ENCODE assay signal across 8 cellular contexts in genomic region chr14:88384653-88385205, GRCh38. TPM values are rescaled to one million over a fixed set of nuclear protein-coding genes. Genes with fewer than 3 reads are reported as not detected.
A peak's percentile ranks its signal among the peaks of the same experiment; 100 is the strongest.
DNase-seq lines count a peak whose midpoint lies in the region; ATAC-seq and TF ChIP-seq lines count a peak whose summit lies in the region.

No MANE protein-coding gene starts in this region.

- no peaks in the 10 kb centered on the region; the same call in 1 of the 2 replicates for H3K9me3 ChIP-seq in AG04450 (ENCODE audit: control insufficient read depth, insufficient read depth, low read length)
- no peaks in the 10 kb centered on the region for H3K9me3 ChIP-seq in thoracic aorta

- DNase-seq in AG04450 (ENCODE audit: low read depth, low spot score) (no peak), astrocyte of the cerebellum (ENCODE audit: low read depth) (no peak), left kidney (ENCODE audit: low read depth, low spot score) (peak; percentile 29), thoracic aorta (ENCODE audit: low spot score) (no peak), NCI-H2029 treated with DMSO at 0.1 percent for 48 hours (lab: John Stamatoyannopoulos, UW) (no peak), omental fat pad (ENCODE audit: low spot score) (no peak)
- DNase-seq in activated effector memory CD4-positive, alpha-beta T cell treated with anti-CD3 and anti-CD28 coated beads, Interleukin-2, amount 50 U/mL, for 16 hours: no peak

- in situ Hi-C loops in astrocyte of the cerebellum (cut with HindIII; ENCODE audit: low sequenced_read_pairs): no loop called here

- no peak overlapping the region for H3K27ac ChIP-seq in AG04450 (ENCODE audit: low read depth, low read length)
- peak overlapping the region; percentile 51 to 66 for H3K27ac ChIP-seq in thoracic aorta

- peaks cover 0 to 18% of the 10 kb centered on the region in 2 donors for H3K4me1 ChIP-seq in thoracic aorta (ENCODE audit: control insufficient read depth in 1 of 2, low read depth in 2 of 2)

- TF ChIP-seq CTCF in AG04450 (IDR thresholded peaks at IDR 0.05; ENCODE audit: low read depth, low read length) (no peak), astrocyte of the cerebellum (IDR thresholded peaks at IDR 0.05; ENCODE audit: low read depth, low read length, missing control alignments) (no peak), thoracic aorta (IDR thresholded peaks at IDR 0.05) (no peak), omental fat pad (IDR thresholded peaks at IDR 0.05) (no peak)

- CTCF ChIA-PET in AG04450 (lab: Charles Lee): interaction anchor here (1.0 to 1.6 kb wide), 2 partner anchors 84 to 195 kb away, joined by 4 to 5 read pairs; no protein-coding TSS in a partner anchor

- H3K27me3 ChIP-seq in AG04450 (ENCODE audit: control insufficient read depth, insufficient read depth, low read length): peaks cover 4% of the 10 kb centered on the region
- H3K27me3 ChIP-seq in thoracic aorta (replicated peaks; ENCODE audit: insufficient read depth): no peaks in the 10 kb centered on the region

- H3K36me3 ChIP-seq in thoracic aorta: no peaks in the 10 kb centered on the region

- POLR2A ChIA-PET in AG04450 (lab: Yijun Ruan, JAX): interaction anchor here (0.7 kb wide), 1 partner anchor 40 kb away, joined by 4 read pairs; no protein-coding TSS in a partner anchor

- ATAC-seq in HG02885 (IDR thresholded peaks at IDR 0.05; ENCODE audit: poor library complexity, unreplicated experiment): peak; percentile 0
- no peak for ATAC-seq in thoracic aorta (ENCODE audit: insufficient number of reproducible peaks, low FRiP score, low read depth)
- no peak for ATAC-seq in omental fat pad (ENCODE audit: low FRiP score)

- H3K4me3 ChIP-seq in AG04450 (ENCODE audit: low read depth, low read length) (peak overlapping the region; percentile 93), astrocyte of the cerebellum (ENCODE audit: low read depth, low read length) (peak overlapping the region; percentile 78), thoracic aorta (peak overlapping the region; percentile 87)

RNA-seq across cellular contexts. Expression of gene SPATA7, which starts 0.7 kb away (rescaled TPM):
- 15.9 and 22.7 TPM in 2 replicates for polyA plus RNA-seq in AG04450 (2011; rRNA removed)
- 14.5 and 15.1 TPM in 2 replicates for polyA minus RNA-seq in AG04450 (2011; rRNA and poly(A)+ RNA removed)
- total RNA-seq in thoracic aorta (10 to 100 TPM; 11.9 to 20.2 TPM), omental fat pad (10 to 100 TPM in 3 of 4 donors, 1 to 10 TPM in 1; 7.9 to 23.0 (median 14.6) TPM)
